ENCODE assay signal across 9 cellular contexts in the genomic region with DNA sequence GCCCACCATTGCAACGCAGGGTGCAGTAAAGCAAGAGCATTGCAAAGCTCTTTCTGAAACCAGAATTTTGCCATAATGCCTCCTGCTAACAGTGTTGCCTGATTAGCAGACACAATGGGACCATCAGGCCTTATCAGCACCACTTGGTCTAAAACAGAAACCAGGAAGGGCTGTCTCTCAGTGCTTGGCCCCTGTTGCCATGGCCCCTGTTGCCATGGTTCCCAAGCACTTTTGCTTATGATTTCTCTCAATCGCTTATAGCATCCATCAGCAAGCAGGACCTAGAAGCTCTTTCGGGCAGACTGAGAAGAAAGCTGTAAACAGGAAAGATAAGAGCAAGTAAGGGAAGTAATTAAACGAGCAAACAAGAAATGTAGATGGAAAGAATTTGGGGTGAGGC. TPM values are rescaled to one million over a fixed set of nuclear protein-coding genes. Genes with fewer than 3 reads are reported as not detected.
DNase-seq lines count a peak whose midpoint lies in the region; ATAC-seq, FAIRE-seq and TF ChIP-seq lines count a peak whose summit lies in the region.
"Had no signal": no experiment of that assay in that cellular context is flagged by ENCODE, and none has a peak within 500 bp of the region (broad histone marks: within the 10 kb centered on the region; RNA-seq: fewer than 3 reads in every experiment).

No MANE protein-coding gene starts in this region.

- TF ChIP-seq CTCF in A673 (conservative IDR thresholded peaks at IDR 0.05; ENCODE audit: low read depth, low read length), result no peak

- peaks cover 20% of the 10 kb centered on the region for H3K4me1 Mint-ChIP-seq in activated T-cell treated with anti-CD3 and anti-CD28 coated beads, Interleukin-2, amount 50 U/mL, for 24 hours (ENCODE audit: low read depth)

- no peaks in the 10 kb centered on the region for H3K9me3 Mint-ChIP-seq in activated T-cell treated with anti-CD3 and anti-CD28 coated beads, Interleukin-2, amount 50 U/mL, for 24 hours

- DNase-seq in GM12891 (ENCODE audit: insufficient read length, low spot score), result peak; percentile 39
- peak; percentile 83 for DNase-seq in NCI-H1436 (lab: John Stamatoyannopoulos, UW)
- peak; percentile 45 for DNase-seq in activated T-cell treated with anti-CD3 and anti-CD28 coated beads, Interleukin-2, amount 50 U/mL, for 24 hours
- no peak for DNase-seq in left lobe of liver (ENCODE audit: low spot score)
- DNase-seq in NCI-H2171 treated with DMSO at 0.1 percent for 48 hours (lab: John Stamatoyannopoulos, UW), result no peak
- DNase-seq in SW480 (ENCODE audit: low spot score), result no peak
- DNase-seq in A673 (ENCODE audit: low spot score), result no peak

- intact Hi-C loops in A673 (cut with micrococcal nuclease; ENCODE audit: unreplicated experiment), result no loop called here

- no peaks in the 10 kb centered on the region for H3K36me3 Mint-ChIP-seq in activated T-cell treated with anti-CD3 and anti-CD28 coated beads, Interleukin-2, amount 50 U/mL, for 24 hours (ENCODE audit: low read depth)

- ATAC-seq in GM21717 (IDR thresholded peaks at IDR 0.05; ENCODE audit: unreplicated experiment) (peak; percentile 85), left lobe of liver (peak; percentile 33)

- H3K27me3 ChIP-seq in A673 (replicated peaks; ENCODE audit: insufficient read depth, low read depth, low read length, poor library complexity), result no peaks in the 10 kb centered on the region

- no peak overlapping the region for H3K4me3 ChIP-seq in A673 (ENCODE audit: low read depth, low read length, poor library complexity, severe bottlenecking)
- H3K4me3 ChIP-seq: dorsolateral prefrontal cortex had no signal

- H3K27ac Mint-ChIP-seq in activated T-cell treated with anti-CD3 and anti-CD28 coated beads, Interleukin-2, amount 50 U/mL, for 24 hours, result no peak overlapping the region

- peaks cover 68% of the 10 kb centered on the region for H3K27me3 Mint-ChIP-seq in activated T-cell treated with anti-CD3 and anti-CD28 coated beads, Interleukin-2, amount 50 U/mL, for 24 hours

- no peak for TF ChIP-seq POLR2A in GM12891 (IDR thresholded peaks at IDR 0.05; ENCODE audit: low read depth, low read length)

- H3K4me3 Mint-ChIP-seq in activated T-cell treated with anti-CD3 and anti-CD28 coated beads, Interleukin-2, amount 50 U/mL, for 24 hours, result no peak overlapping the region

- POLR2A ChIA-PET in A673 (lab: Charles Lee; ENCODE audit: low non-redundant PET), result no interaction called here

- CTCF ChIA-PET in A673 (lab: Charles Lee), result no interaction called here

- no TSS peak for BruUV-seq in A673 (replicated peaks; lab: Mats Ljungman, UMichigan)

- FAIRE-seq in GM12891 (lab: Jason Lieb, UNC), result peak; percentile 54

- no peaks in the 10 kb centered on the region for H3K36me3 ChIP-seq in A673 (ENCODE audit: insufficient read depth, low read length, poor library complexity, severe bottlenecking)

- H3K4me1 ChIP-seq in A673 (ENCODE audit: insufficient read depth, low read length, poor library complexity, severe bottlenecking), result no peaks in the 10 kb centered on the region

- H3K27ac ChIP-seq in A673 (ENCODE audit: low read depth, low read length, poor library complexity, severe bottlenecking), result no peak overlapping the region

- H3K9me3 ChIP-seq in A673 (ENCODE audit: low read depth, low read length, poor library complexity, severe bottlenecking), result no peaks in the 10 kb centered on the region

TF ChIP-seq in GM12891, 5 proteins besides CTCF, POLR2A, EP300 and RAD21:
- TF ChIP-seq SPI1 (IDR thresholded peaks at IDR 0.05; ENCODE audit: low read depth, low read length), result no peak

RNA-seq across cellular contexts. Expression of a gene that starts 36.8 kb away (rescaled TPM):
- 0.37 TPM for polyA plus RNA-seq in GM12891 (2012; ENCODE audit: low read depth, missing spikeins)
- total RNA-seq in left lobe of liver (3.1 TPM), A673 (2021) (8.4 and 11.5 TPM in 2 replicates)

Comparison
In these comparisons a context has a peak if more than half of its experiments do, and no peak if none do; other contexts are left out.
1. DNase-seq: peak in GM12891 (single experiment), NCI-H1436 (single experiment) and activated T-cell treated with anti-CD3 and anti-CD28 coated beads, Interleukin-2, amount 50 U/mL, for 24 hours (single experiment); none in left lobe of liver (single experiment), NCI-H2171 treated with DMSO at 0.1 percent for 48 hours (single experiment), SW480 (single experiment) and A673 (single experiment).